8 cellular contexts compared by ENCODE assay signal in genomic region chr19:11963566-11964355, GRCh38. TPM values are rescaled to one million over a fixed set of nuclear protein-coding genes. Genes with fewer than 3 reads are reported as not detected.
DNase-seq lines count a peak whose midpoint lies in the region; ATAC-seq and TF ChIP-seq lines count a peak whose summit lies in the region.

No MANE protein-coding gene starts in this region.

- CTCF ChIA-PET in activated CD4-positive, alpha-beta T cell treated with anti-CD3 and anti-CD28 coated beads for 36 hours (lab: Charles Lee) = interaction anchor here (0.6 to 3.5 kb wide), 24 partner anchors 10 to 510 kb away, joined by 3 to 40 read pairs (median 5); partner anchors contain the start of genes ZNF433, ZNF491, ZNF700 and ZNF878

- peak overlapping the region; percentile 92 for H3K27ac ChIP-seq in colonic mucosa

- peaks cover 20% of the 10 kb centered on the region for H3K4me1 Mint-ChIP-seq in activated CD4-positive, alpha-beta T cell treated with anti-CD3 and anti-CD28 coated beads for 36 hours

- no peaks in the 10 kb centered on the region for H3K36me3 ChIP-seq in colonic mucosa

- H3K36me3 Mint-ChIP-seq in activated CD4-positive, alpha-beta T cell treated with anti-CD3 and anti-CD28 coated beads for 36 hours (ENCODE audit: low read depth) = no peaks in the 10 kb centered on the region

- intact Hi-C loops in activated CD4-positive, alpha-beta T cell treated with anti-CD3 and anti-CD28 coated beads for 36 hours (cut with DNase I, micrococcal nuclease) = loop anchor here (1.0 kb wide), 9 partner anchors 25 to 178 kb away; partner anchors contain the start of genes ZNF700 (in 2 of the 2), ZNF20 (in 1 of the 2), ZNF491 (in 1 of the 2) and ZNF878 (in 1 of the 2)
- intact Hi-C loops in colonic mucosa (cut with DNase I) = loop anchor here (2.0 kb wide), 1 partner anchor 23 kb away; no protein-coding TSS in a partner anchor

- peak; percentile 51 for ATAC-seq in activated CD4-positive, alpha-beta T cell treated with anti-CD3 and anti-CD28 coated beads for 36 hours
- peak; percentile 57 for ATAC-seq in left lobe of liver
- no peak for ATAC-seq in HG03460 (IDR thresholded peaks at IDR 0.05; ENCODE audit: unreplicated experiment)
- no peak for ATAC-seq in HG02938 (IDR thresholded peaks at IDR 0.05; ENCODE audit: unreplicated experiment)

- peak overlapping the region; percentile 84 for H3K4me3 Mint-ChIP-seq in activated CD4-positive, alpha-beta T cell treated with anti-CD3 and anti-CD28 coated beads for 36 hours

- POLR2A ChIA-PET in activated CD4-positive, alpha-beta T cell treated with anti-CD3 and anti-CD28 coated beads for 36 hours (lab: Charles Lee) = no interaction called here

- peaks cover 7% of the 10 kb centered on the region for H3K4me1 ChIP-seq in colonic mucosa

- H3K4me3 ChIP-seq in colonic mucosa = no peak overlapping the region

- H3K27me3 Mint-ChIP-seq in activated CD4-positive, alpha-beta T cell treated with anti-CD3 and anti-CD28 coated beads for 36 hours = no peaks in the 10 kb centered on the region

- no peaks in the 10 kb centered on the region for H3K9me3 Mint-ChIP-seq in activated CD4-positive, alpha-beta T cell treated with anti-CD3 and anti-CD28 coated beads for 36 hours (ENCODE audit: low read depth)

- peak; percentile 71 for TF ChIP-seq CTCF in colonic mucosa (IDR thresholded peaks at IDR 0.05)

- peak overlapping the region; percentile 67 for H3K27ac Mint-ChIP-seq in activated CD4-positive, alpha-beta T cell treated with anti-CD3 and anti-CD28 coated beads for 36 hours

- DNase-seq in GM19238 (ENCODE audit: insufficient read length, low spot score) = peak; percentile 47
- peak; percentile 42 for DNase-seq in NCI-H2196 treated with DMSO at 0.1 percent for 48 hours (lab: John Stamatoyannopoulos, UW; ENCODE audit: unreplicated experiment)
- peak; percentile 86 for DNase-seq in activated CD4-positive, alpha-beta T cell treated with anti-CD3 and anti-CD28 coated beads for 36 hours
- DNase-seq in colonic mucosa = peak; percentile 87
- peak; percentile 55 for DNase-seq in left lobe of liver (ENCODE audit: low spot score)
- peak; percentile 79 to 80 for DNase-seq in stimulated activated CD4-positive, alpha-beta T cell treated with anti-CD3 and anti-CD28 coated beads, Interleukin-2, amount 100 ng/mL, for 24 hours

- no peaks in the 10 kb centered on the region for H3K27me3 ChIP-seq in colonic mucosa

- H3K9me3 ChIP-seq in colonic mucosa = no peaks in the 10 kb centered on the region

- H3K9ac ChIP-seq in colonic mucosa (ENCODE audit: low read depth in 2 of 2, low read length in 2 of 2) = peak overlapping the region in 1 of 2 donors; percentile 41

RNA-seq across cellular contexts. Expression of gene ZNF763, which starts 1.1 kb away (rescaled TPM):
- total RNA-seq in activated CD4-positive, alpha-beta T cell treated with anti-CD3 and anti-CD28 coated beads for 36 hours = 1 to 10 TPM; 1.1 to 1.2 TPM
- total RNA-seq in colonic mucosa (1 to 10 TPM; 2.5 to 4.1 TPM), left lobe of liver (0.25 TPM)

RNA-seq across cellular contexts. Expression of gene ZNF700, which starts 38.9 kb away (rescaled TPM):
- total RNA-seq in activated CD4-positive, alpha-beta T cell treated with anti-CD3 and anti-CD28 coated beads for 36 hours = 10 to 100 TPM; 13.3 to 14.5 TPM
- total RNA-seq in colonic mucosa (10 to 100 TPM; 13.4 to 17.1 TPM), left lobe of liver (5.6 TPM)

Comparison
In these comparisons a context has a peak if more than half of its experiments do, and no peak if none do; other contexts are left out.
1. ATAC-seq: peak in activated CD4-positive, alpha-beta T cell treated with anti-CD3 and anti-CD28 coated beads for 36 hours (single experiment) and left lobe of liver (single experiment); none in HG03460 (single experiment) and HG02938 (single experiment).
2. Peak in every context shown above with its lines, with median percentiles within 50 percentile points of each other: DNase-seq.